In the genomic region with DNA sequence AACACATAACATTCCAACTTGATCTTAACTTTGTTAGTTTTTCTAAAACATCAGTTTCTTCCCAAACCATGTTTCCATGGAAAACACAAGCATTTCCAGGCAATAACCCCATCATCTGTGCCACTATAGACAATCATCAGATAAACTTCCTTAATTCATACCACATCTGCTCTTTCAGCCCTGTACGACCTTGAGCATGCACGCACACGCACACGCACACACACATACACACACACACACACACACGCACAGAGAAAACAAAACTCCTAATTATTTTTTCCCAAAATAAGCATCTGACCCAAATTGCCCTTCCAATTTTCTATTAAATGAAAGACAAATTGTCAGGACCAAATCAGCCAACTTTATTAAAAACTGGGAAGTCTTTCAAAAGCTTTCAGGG, we compare ENCODE assay signal across 21 cellular contexts. TPM values are rescaled to one million over a fixed set of nuclear protein-coding genes. Genes with fewer than 3 reads are reported as not detected.
DNase-seq lines count a peak whose midpoint lies in the region; ATAC-seq and TF ChIP-seq lines count a peak whose summit lies in the region.
"Had no signal": no experiment of that assay in that cellular context is flagged by ENCODE, and none has a peak within 500 bp of the region (broad histone marks: within the 10 kb centered on the region; RNA-seq: fewer than 3 reads in every experiment).

No MANE protein-coding gene starts in this region.

- peak overlapping the region; percentile 13 for H3K4me2 ChIP-seq in Loucy (ENCODE audit: low read depth, low read length, poor library complexity, severe bottlenecking)
- H3K4me2 ChIP-seq in mesendoderm (ENCODE audit: low read length) = no peak overlapping the region
- H3K4me2 ChIP-seq: BLaER1, PC-9 had no signal

- H3K79me2 ChIP-seq in Loucy (ENCODE audit: insufficient read depth, low read length) (no peaks in the 10 kb centered on the region), mesendoderm (ENCODE audit: control insufficient read depth, insufficient read depth, low read length) (no peaks in the 10 kb centered on the region)

- no peak overlapping the region for H2BK120ac ChIP-seq in mesendoderm (ENCODE audit: low read depth, low read length)

- WGBS in mesendoderm (ENCODE audit: extremely low coverage, insufficient coverage, low lambda C conversion rate) = 100% methylated on average over 1 of the region's 5 CpGs

- H3K9ac ChIP-seq in Loucy (ENCODE audit: low read depth, low read length, poor library complexity, severe bottlenecking) (no peak overlapping the region), rectal smooth muscle tissue (ENCODE audit: low read length) (no peak overlapping the region), mesendoderm (ENCODE audit: low read length) (no peak overlapping the region)
- H3K9ac ChIP-seq: BLaER1 had no signal

- H3K4me1 ChIP-seq in Loucy (ENCODE audit: insufficient read depth, low read length, poor library complexity, severe bottlenecking) (peaks cover 42% of the 10 kb centered on the region), rectal smooth muscle tissue (ENCODE audit: control insufficient read depth, insufficient read depth, low read length) (peaks cover 15% of the 10 kb centered on the region), mesendoderm (ENCODE audit: control insufficient read depth, low read depth, low read length) (peaks cover 6% of the 10 kb centered on the region)

- no peaks in the 10 kb centered on the region for H3K79me1 ChIP-seq in mesendoderm (ENCODE audit: low read length)

- no peak for ATAC-seq in SK-N-SH treated with all-trans-retinoic acid at 6 μM for 48 hours
- ATAC-seq: CD8-positive, alpha-beta T cell; HepG2 had no signal

- no peak overlapping the region for H2BK5ac ChIP-seq in mesendoderm (ENCODE audit: low read length)

- no peaks in the 10 kb centered on the region for H3K9me3 ChIP-seq in Loucy (ENCODE audit: insufficient read depth, low read depth, low read length)
- H3K9me3 ChIP-seq: BLaER1, SJSA1 had no signal

- no peak overlapping the region for H3K18ac ChIP-seq in mesendoderm (ENCODE audit: low read length)

- H2AK5ac ChIP-seq in mesendoderm (ENCODE audit: low read length) = no peak overlapping the region

- H3K9me2 ChIP-seq in Loucy (replicated peaks; ENCODE audit: low read depth, low read length) = no peaks in the 10 kb centered on the region

- H3K4ac ChIP-seq in mesendoderm (ENCODE audit: low read depth, low read length) = no peak overlapping the region

- H3K27me3 ChIP-seq in Loucy (ENCODE audit: insufficient read depth, low read length, poor library complexity, severe bottlenecking) (no peaks in the 10 kb centered on the region), rectal smooth muscle tissue (ENCODE audit: control insufficient read depth, insufficient read depth, low read length) (no peaks in the 10 kb centered on the region), mesendoderm (ENCODE audit: insufficient read depth, low read length, poor library complexity) (no peaks in the 10 kb centered on the region)
- H3K27me3 ChIP-seq: BLaER1, SJSA1 had no signal

- no peak overlapping the region for H4K5ac ChIP-seq in mesendoderm (ENCODE audit: low read length)

- H3K4me3 ChIP-seq in Loucy (ENCODE audit: low read length, poor library complexity, severe bottlenecking) (no peak overlapping the region), rectal smooth muscle tissue (ENCODE audit: low read length) (no peak overlapping the region), mesendoderm (ENCODE audit: low read length) (no peak overlapping the region)
- H3K4me3 ChIP-seq: BLaER1, PC-9, SJSA1 had no signal

- H3K36me3 ChIP-seq in Loucy (ENCODE audit: insufficient read depth, low read length) (no peaks in the 10 kb centered on the region), rectal smooth muscle tissue (ENCODE audit: control insufficient read depth, insufficient read depth, low read length) (no peaks in the 10 kb centered on the region), mesendoderm (ENCODE audit: control insufficient read depth, insufficient read depth, low read length) (no peaks in the 10 kb centered on the region)
- H3K36me3 ChIP-seq: BLaER1, SJSA1 had no signal

- TF ChIP-seq CTCF in AG09319 (IDR thresholded peaks at IDR 0.05; ENCODE audit: low read depth, low read length) = no peak
- TF ChIP-seq CTCF in Loucy (conservative IDR thresholded peaks at IDR 0.05; ENCODE audit: low read length) = no peak

- H4K8ac ChIP-seq in mesendoderm (ENCODE audit: low read depth, low read length) = no peak overlapping the region

- H3K27ac ChIP-seq in rectal smooth muscle tissue (ENCODE audit: low read depth, low read length) (peak overlapping the region; percentile 11), mesendoderm (ENCODE audit: low read depth, low read length) (no peak overlapping the region)
- H3K27ac ChIP-seq: BLaER1, PC-9, SJSA1 had no signal

- H3K56ac ChIP-seq in mesendoderm (ENCODE audit: low read length) = no peak overlapping the region

- no peak overlapping the region for H2BK15ac ChIP-seq in mesendoderm (replicated peaks; ENCODE audit: low read depth)

- no peaks in the 10 kb centered on the region for H3F3A ChIP-seq in Loucy (ENCODE audit: low read depth)

- no peak overlapping the region for H2AFZ ChIP-seq in Loucy (ENCODE audit: low read length)
- H2AFZ ChIP-seq: PC-9 had no signal

- no peak overlapping the region for H3K23ac ChIP-seq in mesendoderm (ENCODE audit: low read length)

- DNase-seq in AG09319 (ENCODE audit: extremely low read depth, low read depth) (peak; percentile 71), mesendoderm (no peak), NCI-H82 treated with DMSO at 0.1 percent for 48 hours (lab: John Stamatoyannopoulos, UW; ENCODE audit: unreplicated experiment) (no peak), OCI-M1 (lab: John Stamatoyannopoulos, UW) (no peak), RPMI8226 (no peak)
- DNase-seq: Calu3; CD8-positive, alpha-beta T cell; GF-D8; GOT3; KBM-7; NCI-H1436; NCI-H2081; NCI-H510A; NCI-H774; PC-9 had no signal

- H4K20me1 ChIP-seq in Loucy (ENCODE audit: insufficient read depth, low read length, poor library complexity, severe bottlenecking) = no peaks in the 10 kb centered on the region
- H4K20me1 ChIP-seq: BLaER1 had no signal

TF ChIP-seq in SK-N-SH treated with all-trans-retinoic acid at 6 μM for 48 hours, 23 proteins besides CTCF, POLR2A, EP300 and RAD21 (continues in another document):
- TF ChIP-seq, protein P1, sequence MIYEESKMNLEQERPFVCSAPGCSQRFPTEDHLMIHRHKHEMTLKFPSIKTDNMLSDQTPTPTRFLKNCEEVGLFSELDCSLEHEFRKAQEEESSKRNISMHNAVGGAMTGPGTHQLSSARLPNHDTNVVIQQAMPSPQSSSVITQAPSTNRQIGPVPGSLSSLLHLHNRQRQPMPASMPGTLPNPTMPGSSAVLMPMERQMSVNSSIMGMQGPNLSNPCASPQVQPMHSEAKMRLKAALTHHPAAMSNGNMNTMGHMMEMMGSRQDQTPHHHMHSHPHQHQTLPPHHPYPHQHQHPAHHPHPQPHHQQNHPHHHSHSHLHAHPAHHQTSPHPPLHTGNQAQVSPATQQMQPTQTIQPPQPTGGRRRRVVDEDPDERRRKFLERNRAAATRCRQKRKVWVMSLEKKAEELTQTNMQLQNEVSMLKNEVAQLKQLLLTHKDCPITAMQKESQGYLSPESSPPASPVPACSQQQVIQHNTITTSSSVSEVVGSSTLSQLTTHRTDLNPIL (CRISPR knock-in tag; IDR thresholded peaks at IDR 0.05; ENCODE audit: low read depth) = no peak
- TF ChIP-seq SNAI2 (CRISPR knock-in tag; IDR thresholded peaks at IDR 0.05) (0 out of 2 replicates have a peak, but pooled peaks have one; percentile 32), ZFP3 (CRISPR knock-in tag; IDR thresholded peaks at IDR 0.05) (no peak), CSDC2 (CRISPR knock-in tag; IDR thresholded peaks at IDR 0.05) (no peak), ZNF565 (CRISPR knock-in tag; conservative IDR thresholded peaks at IDR 0.05; ENCODE audit: low read depth) (no peak), RARB (CRISPR knock-in tag; IDR thresholded peaks at IDR 0.05) (no peak), ZNF70 (CRISPR knock-in tag; IDR thresholded peaks at IDR 0.05) (no peak)
- TF ChIP-seq, protein P2, sequence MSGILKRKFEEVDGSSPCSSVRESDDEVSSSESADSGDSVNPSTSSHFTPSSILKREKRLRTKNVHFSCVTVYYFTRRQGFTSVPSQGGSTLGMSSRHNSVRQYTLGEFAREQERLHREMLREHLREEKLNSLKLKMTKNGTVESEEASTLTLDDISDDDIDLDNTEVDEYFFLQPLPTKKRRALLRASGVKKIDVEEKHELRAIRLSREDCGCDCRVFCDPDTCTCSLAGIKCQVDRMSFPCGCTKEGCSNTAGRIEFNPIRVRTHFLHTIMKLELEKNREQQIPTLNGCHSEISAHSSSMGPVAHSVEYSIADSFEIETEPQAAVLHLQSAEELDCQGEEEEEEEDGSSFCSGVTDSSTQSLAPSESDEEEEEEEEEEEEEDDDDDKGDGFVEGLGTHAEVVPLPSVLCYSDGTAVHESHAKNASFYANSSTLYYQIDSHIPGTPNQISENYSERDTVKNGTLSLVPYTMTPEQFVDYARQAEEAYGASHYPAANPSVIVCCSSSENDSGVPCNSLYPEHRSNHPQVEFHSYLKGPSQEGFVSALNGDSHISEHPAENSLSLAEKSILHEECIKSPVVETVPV (CRISPR knock-in tag; IDR thresholded peaks at IDR 0.05) = no peak; the same call in 1 of the 2 replicates
- TF ChIP-seq, protein P3, sequence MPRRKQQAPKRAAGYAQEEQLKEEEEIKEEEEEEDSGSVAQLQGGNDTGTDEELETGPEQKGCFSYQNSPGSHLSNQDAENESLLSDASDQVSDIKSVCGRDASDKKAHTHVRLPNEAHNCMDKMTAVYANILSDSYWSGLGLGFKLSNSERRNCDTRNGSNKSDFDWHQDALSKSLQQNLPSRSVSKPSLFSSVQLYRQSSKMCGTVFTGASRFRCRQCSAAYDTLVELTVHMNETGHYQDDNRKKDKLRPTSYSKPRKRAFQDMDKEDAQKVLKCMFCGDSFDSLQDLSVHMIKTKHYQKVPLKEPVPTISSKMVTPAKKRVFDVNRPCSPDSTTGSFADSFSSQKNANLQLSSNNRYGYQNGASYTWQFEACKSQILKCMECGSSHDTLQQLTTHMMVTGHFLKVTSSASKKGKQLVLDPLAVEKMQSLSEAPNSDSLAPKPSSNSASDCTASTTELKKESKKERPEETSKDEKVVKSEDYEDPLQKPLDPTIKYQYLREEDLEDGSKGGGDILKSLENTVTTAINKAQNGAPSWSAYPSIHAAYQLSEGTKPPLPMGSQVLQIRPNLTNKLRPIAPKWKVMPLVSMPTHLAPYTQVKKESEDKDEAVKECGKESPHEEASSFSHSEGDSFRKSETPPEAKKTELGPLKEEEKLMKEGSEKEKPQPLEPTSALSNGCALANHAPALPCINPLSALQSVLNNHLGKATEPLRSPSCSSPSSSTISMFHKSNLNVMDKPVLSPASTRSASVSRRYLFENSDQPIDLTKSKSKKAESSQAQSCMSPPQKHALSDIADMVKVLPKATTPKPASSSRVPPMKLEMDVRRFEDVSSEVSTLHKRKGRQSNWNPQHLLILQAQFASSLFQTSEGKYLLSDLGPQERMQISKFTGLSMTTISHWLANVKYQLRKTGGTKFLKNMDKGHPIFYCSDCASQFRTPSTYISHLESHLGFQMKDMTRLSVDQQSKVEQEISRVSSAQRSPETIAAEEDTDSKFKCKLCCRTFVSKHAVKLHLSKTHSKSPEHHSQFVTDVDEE (CRISPR knock-in tag; IDR thresholded peaks at IDR 0.05) = peak; percentile 82; the same call in 1 of the 2 replicates

RNA-seq across cellular contexts. Expression of a gene that starts 14.8 kb away (rescaled TPM):
- 12.6 TPM for polyA plus RNA-seq in mesendoderm (2013, experiment 1 of 2)
- polyA plus RNA-seq in mesendoderm (2013, experiment 2 of 2) = 15.2 TPM

RNA-seq across cellular contexts. Expression of a gene that starts 25.7 kb away (rescaled TPM):
- 14.5 TPM for polyA plus RNA-seq in mesendoderm (2013, experiment 1 of 2)
- polyA plus RNA-seq in mesendoderm (2013, experiment 2 of 2) = 15.3 TPM
